In the genomic region with DNA sequence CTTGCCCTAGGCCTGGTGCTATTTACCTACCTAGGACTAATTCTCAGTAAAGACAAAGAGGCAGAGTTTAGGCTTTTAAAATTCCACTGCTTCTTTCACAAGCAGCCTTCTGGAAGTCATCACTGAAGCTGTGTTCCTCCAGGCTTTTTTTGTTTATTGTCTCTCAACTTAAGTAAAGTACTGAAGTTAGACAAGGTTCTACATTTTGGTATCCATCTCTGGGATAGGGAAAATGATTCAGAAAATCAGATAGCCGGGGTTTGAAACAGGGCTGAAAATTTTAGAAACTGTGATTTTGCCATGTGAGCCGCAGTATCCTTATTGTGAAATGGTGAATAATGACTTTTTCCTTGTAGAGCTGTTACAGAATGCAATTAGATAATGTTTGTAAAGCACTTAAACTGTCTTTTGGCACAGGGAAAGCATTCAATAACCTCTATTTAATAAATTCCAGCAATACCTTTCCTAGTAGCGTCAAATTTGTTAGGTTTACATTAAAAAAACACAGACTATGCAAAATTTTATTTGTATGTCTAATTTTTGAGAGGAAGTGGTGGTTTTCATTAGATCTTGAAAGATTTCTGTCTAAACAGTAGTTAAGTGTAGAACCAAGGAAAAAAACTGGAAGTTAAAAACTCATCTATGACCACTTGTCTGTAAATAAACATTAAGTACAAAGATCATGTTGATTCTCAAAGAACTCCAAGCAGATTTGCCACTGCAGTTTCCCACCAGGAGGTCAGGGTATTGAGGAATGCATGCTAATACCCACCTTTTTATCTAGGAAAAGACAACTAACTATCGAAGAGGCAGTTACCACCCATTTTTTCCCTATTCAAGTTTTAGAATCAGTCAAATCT, we compare ENCODE assay signal across 8 cellular contexts. TPM values are rescaled to one million over a fixed set of nuclear protein-coding genes. Genes with fewer than 3 reads are reported as not detected.
DNase-seq lines count a peak whose midpoint lies in the region; ATAC-seq, FAIRE-seq and TF ChIP-seq lines count a peak whose summit lies in the region.

No MANE protein-coding gene starts in this region.

- peaks cover 5% of the 10 kb centered on the region for H3K23me2 ChIP-seq in H1 (ENCODE audit: low read depth, low read length)

- H3K23ac ChIP-seq in H1 (ENCODE audit: insufficient read length) (no peak overlapping the region), neuronal stem cell (ENCODE audit: low read depth, low read length, poor library complexity) (no peak overlapping the region)

- H2AFZ ChIP-seq in H1 (ENCODE audit: low read length), result no peak overlapping the region
- H2AFZ ChIP-seq in neuronal stem cell (ENCODE audit: low read length), result peak overlapping the region; percentile 17

- H3K4me1 ChIP-seq in H1 (replicated peaks in 1 of 4; ENCODE audit: control insufficient read depth in 3 of 4, insufficient read depth in 4 of 4, low read length in 3 of 4), result peaks cover 0 to 7% (median 4%) of the 10 kb centered on the region in 4 experiments; a peak in 4 of 7 replicates
- peaks cover 5 to 7% of the 10 kb centered on the region in 2 donors for H3K4me1 ChIP-seq in neuronal stem cell (ENCODE audit: control insufficient read depth in 2 of 2, insufficient read depth in 1 of 2, low read depth in 1 of 2, low read length in 2 of 2)

- no peak overlapping the region for H2BK20ac ChIP-seq in H1 (ENCODE audit: low read length)

- no peak overlapping the region for H3K56ac ChIP-seq in H1 (replicated peaks; ENCODE audit: insufficient read length, low read depth, low read length)

- no peak overlapping the region for H3K9ac ChIP-seq in H1 (replicated peaks in 1 of 4; ENCODE audit: extremely low read depth in 1 of 4, low read depth in 3 of 4, low read length in 3 of 4)
- H3K9ac ChIP-seq in neuronal stem cell (ENCODE audit: low read depth, low read length, poor library complexity), result no peak overlapping the region

- H2BK12ac ChIP-seq in H1 (ENCODE audit: low read depth, low read length) (no peak overlapping the region), neuronal stem cell (ENCODE audit: low read length) (no peak overlapping the region)

- FAIRE-seq in H1 (lab: Jason Lieb, UNC), result no peak

- no peak overlapping the region for H2AK5ac ChIP-seq in H1 (ENCODE audit: low read depth, low read length)
- H2AK5ac ChIP-seq in neuronal stem cell (ENCODE audit: low read depth, low read length), result no peak overlapping the region

- H4K8ac ChIP-seq in H1 (ENCODE audit: extremely low read depth, insufficient read depth, low read length), result no peak overlapping the region
- no peak overlapping the region for H4K8ac ChIP-seq in neuronal stem cell (ENCODE audit: low read depth, low read length)

- WGBS in H1 (ENCODE audit: extremely low coverage in 1 of 2, insufficient coverage in 1 of 2, insufficient read length in 1 of 2, insufficient replicate concordance in 2 of 2, low coverage in 1 of 2, low lambda C conversion rate in 2 of 2, missing lambda C conversion rate in 1 of 2), 2 experiments, result 77% methylated on average over 4 of the region's 4 CpGs; no CpG with 5 or more reads in 1 of the 2 experiments
- WGBS in neuronal stem cell (ENCODE audit: extremely low coverage in 2 of 2, insufficient read length in 2 of 2, insufficient replicate concordance in 1 of 2), 2 donors, result no CpG with 5 or more reads among the region's 4 CpGs

- peak overlapping the region; percentile 89 for H3K4me3 Mint-ChIP-seq in CD4-positive, alpha-beta T cell

- no peak for TF ChIP-seq CTCF in CD4-positive, alpha-beta T cell (IDR thresholded peaks at IDR 0.05)
- TF ChIP-seq CTCF in NB4 (IDR thresholded peaks at IDR 0.05; ENCODE audit: low read depth, low read length) (no peak), H1 (IDR thresholded peaks at IDR 0.05; ENCODE audit: control extremely low read depth in 1 of 3, insufficient read depth in 1 of 3, low read depth in 1 of 3, low read length in 3 of 3) (no peak), omental fat pad (IDR thresholded peaks at IDR 0.05) (no peak)

- TF ChIP-seq RAD21 in H1 (IDR thresholded peaks at IDR 0.05 in 1 of 2, conservative IDR thresholded peaks at IDR 0.05 in 1 of 2; ENCODE audit: low read depth in 2 of 2, low read length in 2 of 2), result no peak

- H3K27me3 ChIP-seq in CD4-positive, alpha-beta T cell (ENCODE audit: control insufficient read depth, insufficient read depth, low read length), result no peaks in the 10 kb centered on the region
- peaks cover 0 to 13% (median 9%) of the 10 kb centered on the region in 4 experiments; a peak in 3 of 7 replicates for H3K27me3 ChIP-seq in H1 (replicated peaks in 1 of 4; ENCODE audit: control insufficient read depth in 3 of 4, extremely low read depth in 1 of 4, insufficient read depth in 3 of 4, low read length in 3 of 4)
- H3K27me3 ChIP-seq in neuronal stem cell (ENCODE audit: control insufficient read depth in 3 of 3, insufficient read depth in 3 of 3, low read depth in 1 of 3, low read length in 3 of 3), result peaks cover 0 to 34% (median 0%) of the 10 kb centered on the region in 3 experiments

- peaks cover 0 to 4% (median 0%) of the 10 kb centered on the region in 4 experiments; a peak in 1 of 8 replicates for H3K36me3 ChIP-seq in H1 (ENCODE audit: control insufficient read depth in 2 of 4, insufficient read depth in 4 of 4, low read length in 3 of 4)
- no peaks in the 10 kb centered on the region for H3K36me3 ChIP-seq in neuronal stem cell (replicated peaks in 1 of 2; ENCODE audit: control insufficient read depth in 2 of 2, insufficient read depth in 2 of 2, low read length in 2 of 2)

- intact Hi-C loops in CD4-positive, alpha-beta T cell (cut with DNase I, micrococcal nuclease), result loop anchor here in 1 of 2 experiments (5.0 kb wide), 1 partner anchor 166 kb away; a partner anchor contains a TSS

- peak overlapping the region; percentile 77 for H3K4me3 ChIP-seq in NB4 (ENCODE audit: low read depth, low read length)
- H3K4me3 ChIP-seq in H1 (ENCODE audit: extremely low read depth in 1 of 4, insufficient read depth in 2 of 4, low read depth in 3 of 4, low read length in 4 of 4), result peak overlapping the region in 1 of 4 experiments; percentile 30; a peak in 1 of 8 replicates
- H3K4me3 ChIP-seq in neuronal stem cell (ENCODE audit: low read length in 2 of 2), result no peak overlapping the region

- H2BK5ac ChIP-seq in H1 (ENCODE audit: low read depth, low read length) (no peak overlapping the region), neuronal stem cell (ENCODE audit: low read length) (no peak overlapping the region)

- CTCF ChIA-PET in CD4-positive, alpha-beta T cell (lab: Charles Lee), result interaction anchor here (2.5 kb wide), 1 partner anchor 48 kb away, joined by 15 read pairs; no protein-coding TSS in a partner anchor
- CTCF ChIA-PET in H1 (lab: Charles Lee; ENCODE audit: partially characterized antibody), result interaction anchor here (1.0 to 1.1 kb wide), 2 partner anchors 24 to 48 kb away, joined by 3 to 4 read pairs; no protein-coding TSS in a partner anchor

- peak overlapping the region; percentile 89 for H3K27ac Mint-ChIP-seq in CD4-positive, alpha-beta T cell

- H3K36me3 Mint-ChIP-seq in CD4-positive, alpha-beta T cell (ENCODE audit: low read depth), result no peaks in the 10 kb centered on the region

- H3K4me2 ChIP-seq in H1 (ENCODE audit: insufficient read depth in 1 of 2, low read depth in 2 of 2, low read length in 2 of 2) (peak overlapping the region in 1 of 2 experiments; percentile 19; a peak in 1 of 4 replicates), neuronal stem cell (ENCODE audit: insufficient read depth, low read length, poor library complexity, severe bottlenecking) (peak overlapping the region; percentile 24)

- no peaks in the 10 kb centered on the region for H4K20me1 ChIP-seq in H1 (replicated peaks in 1 of 2; ENCODE audit: control insufficient read depth in 1 of 2, insufficient read depth in 2 of 2, low read length in 2 of 2)

- DNase-seq in CD4-positive, alpha-beta T cell, result no peak
- DNase-seq in NB4 (ENCODE audit: low read depth) (no peak), H1 (ENCODE audit: low read depth in 1 of 2, low spot score in 2 of 2) (no peak), neuronal stem cell (ENCODE audit: low spot score) (no peak), omental fat pad (ENCODE audit: low spot score) (no peak)

- H3K27ac ChIP-seq in CD4-positive, alpha-beta T cell (ENCODE audit: low read depth, low read length), result no peak overlapping the region
- H3K27ac ChIP-seq in H1 (ENCODE audit: low read depth, low read length) (no peak overlapping the region), neuronal stem cell (replicated peaks; ENCODE audit: low read length) (peak overlapping the region; percentile 43)

- H3K9me3 Mint-ChIP-seq in CD4-positive, alpha-beta T cell, result no peaks in the 10 kb centered on the region

- H3K14ac ChIP-seq in H1 (ENCODE audit: insufficient read length) (no peak overlapping the region), neuronal stem cell (ENCODE audit: low read length) (no peak overlapping the region)

- ATAC-seq in CD4-positive, alpha-beta T cell (ENCODE audit: poor library complexity), result no peak
- ATAC-seq in omental fat pad (ENCODE audit: low FRiP score) (no peak), GM21786 (IDR thresholded peaks at IDR 0.05; ENCODE audit: unreplicated experiment) (no peak), HG03159 (IDR thresholded peaks at IDR 0.05; ENCODE audit: unreplicated experiment) (no peak), GM19397 (IDR thresholded peaks at IDR 0.05; ENCODE audit: unreplicated experiment) (no peak)

- no peak overlapping the region for H3K4ac ChIP-seq in H1 (replicated peaks; ENCODE audit: insufficient read length, low read depth, low read length)
- H3K4ac ChIP-seq in neuronal stem cell (ENCODE audit: low read length), result no peak overlapping the region

- H4K5ac ChIP-seq in H1 (ENCODE audit: insufficient read length, low read depth, low read length), result peak overlapping the region; percentile 96

- H2BK120ac ChIP-seq in H1 (replicated peaks; ENCODE audit: low read depth, low read length) (no peak overlapping the region), neuronal stem cell (ENCODE audit: low read depth, low read length) (no peak overlapping the region)

- H3K18ac ChIP-seq in H1 (ENCODE audit: extremely low read depth, low read length) (no peak overlapping the region; the same call in 1 of the 2 replicates), neuronal stem cell (ENCODE audit: low read length) (no peak overlapping the region)

- no peak for TF ChIP-seq POLR2A in NB4 (IDR thresholded peaks at IDR 0.05; ENCODE audit: extremely low read depth, insufficient read length)
- no peak for TF ChIP-seq POLR2A in H1 (IDR thresholded peaks at IDR 0.05; ENCODE audit: control extremely low read depth in 1 of 2, low read depth in 2 of 2, low read length in 2 of 2)

- POLR2A ChIA-PET in CD4-positive, alpha-beta T cell (lab: Charles Lee), result interaction anchor here (0.7 to 1.7 kb wide), 2 partner anchors 9 to 652 kb away, joined by 3 to 5 read pairs; no protein-coding TSS in a partner anchor
- POLR2A ChIA-PET in H1 (lab: Charles Lee; ENCODE audit: partially characterized antibody), result interaction anchor here (0.8 to 1.2 kb wide), 2 partner anchors 10 to 19 kb away, joined by 4 read pairs; no protein-coding TSS in a partner anchor

- no peaks in the 10 kb centered on the region for H3K9me3 ChIP-seq in CD4-positive, alpha-beta T cell (ENCODE audit: control insufficient read depth, low read length)
- H3K9me3 ChIP-seq in H1 (ENCODE audit: insufficient read depth in 2 of 2, low read depth in 1 of 2, low read length in 1 of 2) (no peaks in the 10 kb centered on the region; a peak in 1 of 4 replicates), neuronal stem cell (replicated peaks in 1 of 2; ENCODE audit: control insufficient read depth in 2 of 2, insufficient read depth in 1 of 2, low read depth in 1 of 2, low read length in 2 of 2) (peaks cover 4% of the 10 kb centered on the region in 2 donors)

- no peak for TF ChIP-seq EP300 in H1 (IDR thresholded peaks at IDR 0.05; ENCODE audit: borderline replicate concordance in 1 of 2, low read depth in 2 of 2, low read length in 2 of 2)

- no peaks in the 10 kb centered on the region for H3K79me2 ChIP-seq in H1 (ENCODE audit: control insufficient read depth in 1 of 2, insufficient read depth in 2 of 2, low read length in 2 of 2)

- H2BK15ac ChIP-seq in H1 (ENCODE audit: low read length) (no peak overlapping the region), neuronal stem cell (ENCODE audit: low read length) (no peak overlapping the region)

- no peaks in the 10 kb centered on the region for H3K79me1 ChIP-seq in H1 (ENCODE audit: low read depth, low read length)
- H3K79me1 ChIP-seq in neuronal stem cell (ENCODE audit: low read depth, low read length), result peaks cover 4% of the 10 kb centered on the region

- H4K91ac ChIP-seq in H1 (replicated peaks; ENCODE audit: insufficient read length, low read length), result no peak overlapping the region
- no peak overlapping the region for H4K91ac ChIP-seq in neuronal stem cell (ENCODE audit: low read depth, low read length, poor library complexity)

- H3K4me1 Mint-ChIP-seq in CD4-positive, alpha-beta T cell (ENCODE audit: low read depth), result peaks cover 79% of the 10 kb centered on the region

- H3K27me3 Mint-ChIP-seq in CD4-positive, alpha-beta T cell, result no peaks in the 10 kb centered on the region

RNA-seq across cellular contexts. Expression of a gene that starts 2.2 kb away (rescaled TPM):
- 10 to 100 TPM; 26.1 to 27.9 TPM for total RNA-seq in CD4-positive, alpha-beta T cell
- 58.1 and 60.4 TPM in 2 replicates for total RNA-seq in H1 (2021; fragmentation: NEBNext Ultra II Directional; extraction: Animal tissue kit (Norgen Biotek cat#: 25700))
- polyA plus RNA-seq in H1 (2011; rRNA removed), result 20.5 and 25.2 TPM in 2 replicates
- polyA plus RNA-seq in H1 (2011; cell fraction: cytosol; rRNA removed), result 30.4 TPM
- 10.9 TPM for polyA plus RNA-seq in H1 (2011; cell fraction: nucleus; rRNA removed)
- 18.9 to 25.1 TPM (median 22.1 TPM) in 4 replicates for polyA plus RNA-seq in H1 (2012, experiment 1 of 2)
- polyA plus RNA-seq in H1 (2012, experiment 2 of 2), result 10.1 TPM
- 22.8 TPM for polyA plus RNA-seq in H1 (2013, experiment 1 of 2)
- polyA plus RNA-seq in H1 (2013, experiment 2 of 2), result 32.2 TPM
- polyA minus RNA-seq in H1 (2011; rRNA and poly(A)+ RNA removed), result 23.4 and 25.4 TPM in 2 replicates
- 29.1 TPM for polyA minus RNA-seq in H1 (2011; cell fraction: cytosol; rRNA and poly(A)+ RNA removed)
- polyA minus RNA-seq in H1 (2011; cell fraction: nucleus; rRNA and poly(A)+ RNA removed), result 14.4 TPM
- polyA plus RNA-seq in neuronal stem cell (2013, experiment 1 of 2), result 29.9 TPM
- 33.0 TPM for polyA plus RNA-seq in neuronal stem cell (2013, experiment 2 of 2)
- total RNA-seq in omental fat pad, result 1,000 to 10,000 TPM in 1 of 4 donors, 100 to 1,000 TPM in 3; 398 to 1,331 (median 641) TPM
